ENCODE assay signal across 18 cellular contexts in genomic region chr7:50196719-50197118, GRCh38.
DNase-seq lines count a peak whose midpoint lies in the region; TF ChIP-seq lines count a peak whose summit lies in the region.
"Had no signal": no experiment of that assay in that cellular context is flagged by ENCODE, and none has a peak within 500 bp of the region (broad histone marks: within the 10 kb centered on the region; RNA-seq: fewer than 3 reads in every experiment).

No MANE protein-coding gene starts in this region.

- WGBS in neuronal stem cell (ENCODE audit: extremely low coverage in 2 of 2, insufficient read length in 2 of 2, insufficient replicate concordance in 1 of 2), 2 donors = no CpG with 5 or more reads among the region's 3 CpGs
- WGBS in mesenchymal stem cell = 33% methylated on average over 3 of the region's 3 CpGs

- H3K23ac ChIP-seq in neuronal stem cell (ENCODE audit: low read depth, low read length, poor library complexity) = no peak overlapping the region
- H3K23ac ChIP-seq in mesenchymal stem cell (ENCODE audit: low read length in 2 of 2) = no peak overlapping the region

- DNase-seq in activated CD4-positive, alpha-beta T cell treated with anti-CD3 and anti-CD28 coated beads, Interleukin-2, amount 10 ng/mL, durations not matched to agents 24 days and 14 days = no peak
- no peak for DNase-seq in activated CD4-positive, alpha-beta T cell treated with anti-CD3 and anti-CD28 coated beads for 48 hours
- peak; percentile 57 for DNase-seq in DMS53 treated with DMSO at 0.1 percent for 48 hours (lab: John Stamatoyannopoulos, UW; ENCODE audit: unreplicated experiment)
- DNase-seq in OCI-LY7 (ENCODE audit: low spot score) = no peak
- no peak for DNase-seq in neuronal stem cell (ENCODE audit: low spot score)
- DNase-seq in mesenchymal stem cell = no peak
- no peak for DNase-seq in NCI-H524 treated with DMSO at 0.1 percent for 48 hours (lab: John Stamatoyannopoulos, UW)
- DNase-seq: DMS79 treated with DMSO at 0.1 percent for 48 hours, GDM1, GM23248, KBM-7, NCI-H1436 treated with DMSO at 0.1 percent for 48 hours, NCI-H2081, NCI-H526, Peyer's patch, Right ventricle myocardium superior had no signal

- BruUV-seq in OCI-LY7 (replicated peaks; lab: Mats Ljungman, UMichigan) = no TSS peak

- H4K91ac ChIP-seq in neuronal stem cell (ENCODE audit: low read depth, low read length, poor library complexity) = no peak overlapping the region
- no peak overlapping the region for H4K91ac ChIP-seq in mesenchymal stem cell (ENCODE audit: low read length)

- H3K36me3 ChIP-seq in OCI-LY7 (ENCODE audit: insufficient read depth, low read length) = no peaks in the 10 kb centered on the region
- H3K36me3 ChIP-seq in neuronal stem cell (replicated peaks in 1 of 2; ENCODE audit: control insufficient read depth in 2 of 2, insufficient read depth in 2 of 2, low read length in 2 of 2) = no peaks in the 10 kb centered on the region
- H3K36me3 ChIP-seq in mesenchymal stem cell (ENCODE audit: control insufficient read depth in 1 of 2, insufficient read depth in 2 of 2, low read depth in 1 of 2, low read length in 2 of 2) = no peaks in the 10 kb centered on the region
- H3K36me3 ChIP-seq: Peyer's patch had no signal

- H3K79me2 ChIP-seq in OCI-LY7 (ENCODE audit: insufficient read depth, low read depth, low read length) = no peaks in the 10 kb centered on the region

- H2AK5ac ChIP-seq in neuronal stem cell (ENCODE audit: low read depth, low read length) (no peak overlapping the region), mesenchymal stem cell (ENCODE audit: low read length, severe bottlenecking) (no peak overlapping the region)

- H3K27ac ChIP-seq in OCI-LY7 (ENCODE audit: low read depth, low read length, poor library complexity, severe bottlenecking) = no peak overlapping the region
- no peak overlapping the region for H3K27ac ChIP-seq in neuronal stem cell (replicated peaks; ENCODE audit: low read length)
- no peak overlapping the region for H3K27ac ChIP-seq in mesenchymal stem cell (ENCODE audit: low read length, poor library complexity, severe bottlenecking)
- H3K27ac ChIP-seq: A549, GM23248, Peyer's patch had no signal

- H2AFZ ChIP-seq in OCI-LY7 (ENCODE audit: low read length) = peak overlapping the region; percentile 30
- no peak overlapping the region for H2AFZ ChIP-seq in neuronal stem cell (ENCODE audit: low read length)
- H2AFZ ChIP-seq in mesenchymal stem cell (ENCODE audit: low read depth, low read length) = no peak overlapping the region
- H2AFZ ChIP-seq: GM23248 had no signal

- H2BK12ac ChIP-seq in neuronal stem cell (ENCODE audit: low read length) = no peak overlapping the region
- H2BK12ac ChIP-seq in mesenchymal stem cell (ENCODE audit: low read length in 2 of 2) = no peak overlapping the region

- peaks cover under 1% of the 10 kb centered on the region for H3K9me3 Mint-ChIP-seq in activated CD4-positive, alpha-beta T cell treated with anti-CD3 and anti-CD28 coated beads, Interleukin-2, amount 10 ng/mL, durations not matched to agents 24 days and 14 days
- H3K9me3 Mint-ChIP-seq: CD14-positive monocyte had no signal

- H3K27me3 Mint-ChIP-seq in activated CD4-positive, alpha-beta T cell treated with anti-CD3 and anti-CD28 coated beads, Interleukin-2, amount 10 ng/mL, durations not matched to agents 24 days and 14 days = peaks cover 24% of the 10 kb centered on the region

- no peak overlapping the region for H3K18ac ChIP-seq in neuronal stem cell (ENCODE audit: low read length)
- H3K18ac ChIP-seq in mesenchymal stem cell (ENCODE audit: low read depth in 1 of 2, low read length in 2 of 2) = no peak overlapping the region

- H3K4me1 Mint-ChIP-seq in activated CD4-positive, alpha-beta T cell treated with anti-CD3 and anti-CD28 coated beads, Interleukin-2, amount 10 ng/mL, durations not matched to agents 24 days and 14 days = peaks cover 21% of the 10 kb centered on the region

- H2BK15ac ChIP-seq in neuronal stem cell (ENCODE audit: low read length) (no peak overlapping the region), mesenchymal stem cell (ENCODE audit: low read depth, poor library complexity, severe bottlenecking) (no peak overlapping the region)

- no peaks in the 10 kb centered on the region for H3K9me3 ChIP-seq in OCI-LY7 (ENCODE audit: low read length)
- no peaks in the 10 kb centered on the region for H3K9me3 ChIP-seq in neuronal stem cell (replicated peaks in 1 of 2; ENCODE audit: control insufficient read depth in 2 of 2, insufficient read depth in 1 of 2, low read depth in 1 of 2, low read length in 2 of 2)
- H3K9me3 ChIP-seq in mesenchymal stem cell (ENCODE audit: control insufficient read depth, low read length) = no peaks in the 10 kb centered on the region
- H3K9me3 ChIP-seq: A549, Peyer's patch had no signal

- H3K79me1 ChIP-seq in neuronal stem cell (ENCODE audit: low read depth, low read length) (no peaks in the 10 kb centered on the region), mesenchymal stem cell (replicated peaks; ENCODE audit: low read length, poor library complexity, severe bottlenecking) (no peaks in the 10 kb centered on the region)

- TF ChIP-seq CTCF in OCI-LY7 (conservative IDR thresholded peaks at IDR 0.05; ENCODE audit: low read length) = no peak

- H4K8ac ChIP-seq in neuronal stem cell (ENCODE audit: low read depth, low read length) (no peak overlapping the region), mesenchymal stem cell (ENCODE audit: low read length) (no peak overlapping the region)

- H3K36me3 Mint-ChIP-seq in activated CD4-positive, alpha-beta T cell treated with anti-CD3 and anti-CD28 coated beads, Interleukin-2, amount 10 ng/mL, durations not matched to agents 24 days and 14 days (ENCODE audit: low read depth) = peaks cover 2% of the 10 kb centered on the region
- H3K36me3 Mint-ChIP-seq: CD14-positive monocyte had no signal

- H2BK120ac ChIP-seq in neuronal stem cell (ENCODE audit: low read depth, low read length) (no peak overlapping the region), mesenchymal stem cell (ENCODE audit: low read depth, low read length) (no peak overlapping the region)

- H3K14ac ChIP-seq in neuronal stem cell (ENCODE audit: low read length) = peak overlapping the region; percentile 21
- no peak overlapping the region for H3K14ac ChIP-seq in mesenchymal stem cell (ENCODE audit: low read length in 2 of 2)

- intact Hi-C loops in activated CD4-positive, alpha-beta T cell treated with anti-CD3 and anti-CD28 coated beads, Interleukin-2, amount 10 ng/mL, durations not matched to agents 24 days and 14 days (cut with micrococcal nuclease) = loop anchor here (1.0 to 2.0 kb wide), 4 partner anchors 16 to 926 kb away; no protein-coding TSS in a partner anchor
- intact Hi-C loops in OCI-LY7 (cut with micrococcal nuclease; ENCODE audit: unreplicated experiment) = no loop called here

- H4K20me1 ChIP-seq in OCI-LY7 (ENCODE audit: insufficient read depth, low read length) = no peaks in the 10 kb centered on the region

- H3K4me3 ChIP-seq in OCI-LY7 (ENCODE audit: low read depth, low read length, poor library complexity, severe bottlenecking) = no peak overlapping the region
- H3K4me3 ChIP-seq in neuronal stem cell (ENCODE audit: low read length in 2 of 2) = no peak overlapping the region
- no peak overlapping the region for H3K4me3 ChIP-seq in mesenchymal stem cell (ENCODE audit: insufficient read depth in 1 of 2, low read depth in 1 of 2, low read length in 2 of 2)
- H3K4me3 ChIP-seq: A549, GM23248, Peyer's patch had no signal

- no peak overlapping the region for H3K9ac ChIP-seq in neuronal stem cell (ENCODE audit: low read depth, low read length, poor library complexity)
- no peak overlapping the region for H3K9ac ChIP-seq in mesenchymal stem cell (ENCODE audit: low read length)
- H3K9ac ChIP-seq: GM23248 had no signal

- H2BK5ac ChIP-seq in neuronal stem cell (ENCODE audit: low read length) (no peak overlapping the region), mesenchymal stem cell (ENCODE audit: low read depth, low read length, poor library complexity, severe bottlenecking) (no peak overlapping the region)

- H3K27me3 ChIP-seq in neuronal stem cell (ENCODE audit: control insufficient read depth in 3 of 3, insufficient read depth in 3 of 3, low read depth in 1 of 3, low read length in 3 of 3) (no peaks in the 10 kb centered on the region), mesenchymal stem cell (ENCODE audit: control insufficient read depth in 1 of 2, insufficient read depth in 1 of 2, low read length in 2 of 2) (peaks cover 0 to 16% of the 10 kb centered on the region in 2 experiments)
- H3K27me3 ChIP-seq: Peyer's patch had no signal

- H3K4me2 ChIP-seq in OCI-LY7 (ENCODE audit: low read length) = no peak overlapping the region
- H3K4me2 ChIP-seq in neuronal stem cell (ENCODE audit: insufficient read depth, low read length, poor library complexity, severe bottlenecking) = no peak overlapping the region
- H3K4me2 ChIP-seq in mesenchymal stem cell (ENCODE audit: low read length, poor library complexity, severe bottlenecking) = no peak overlapping the region
- H3K4me2 ChIP-seq: A549 had no signal

- no peaks in the 10 kb centered on the region for H3K9me2 ChIP-seq in OCI-LY7 (ENCODE audit: insufficient read depth, low read length)

- H3K4me1 ChIP-seq in OCI-LY7 (ENCODE audit: insufficient read depth, low read length, poor library complexity, severe bottlenecking) (peaks cover 18% of the 10 kb centered on the region), neuronal stem cell (ENCODE audit: control insufficient read depth in 2 of 2, insufficient read depth in 1 of 2, low read depth in 1 of 2, low read length in 2 of 2) (no peaks in the 10 kb centered on the region), mesenchymal stem cell (ENCODE audit: control insufficient read depth, insufficient read depth, low read depth, low read length) (peaks cover 4% of the 10 kb centered on the region)
- H3K4me1 ChIP-seq: A549, Peyer's patch had no signal

- H3K27ac Mint-ChIP-seq in activated CD4-positive, alpha-beta T cell treated with anti-CD3 and anti-CD28 coated beads, Interleukin-2, amount 10 ng/mL, durations not matched to agents 24 days and 14 days = peak overlapping the region; percentile 88
- H3K27ac Mint-ChIP-seq: CD14-positive monocyte had no signal

- no peak overlapping the region for H3K4ac ChIP-seq in neuronal stem cell (ENCODE audit: low read length)
- H3K4ac ChIP-seq in mesenchymal stem cell (ENCODE audit: low read depth in 1 of 2, low read length in 2 of 2) = no peak overlapping the region

- CTCF ChIA-PET in OCI-LY7 (lab: Charles Lee; ENCODE audit: unreplicated experiment) = no interaction called here

- POLR2A ChIA-PET in OCI-LY7 (lab: Charles Lee) = interaction anchor here (0.7 to 1.6 kb wide), 3 partner anchors 9 to 135 kb away, joined by 3 to 4 read pairs (median 3); no protein-coding TSS in a partner anchor

- H3K4me3 Mint-ChIP-seq in activated CD4-positive, alpha-beta T cell treated with anti-CD3 and anti-CD28 coated beads, Interleukin-2, amount 10 ng/mL, durations not matched to agents 24 days and 14 days = no peak overlapping the region
- H3K4me3 Mint-ChIP-seq: CD14-positive monocyte had no signal
